In the genomic region with DNA sequence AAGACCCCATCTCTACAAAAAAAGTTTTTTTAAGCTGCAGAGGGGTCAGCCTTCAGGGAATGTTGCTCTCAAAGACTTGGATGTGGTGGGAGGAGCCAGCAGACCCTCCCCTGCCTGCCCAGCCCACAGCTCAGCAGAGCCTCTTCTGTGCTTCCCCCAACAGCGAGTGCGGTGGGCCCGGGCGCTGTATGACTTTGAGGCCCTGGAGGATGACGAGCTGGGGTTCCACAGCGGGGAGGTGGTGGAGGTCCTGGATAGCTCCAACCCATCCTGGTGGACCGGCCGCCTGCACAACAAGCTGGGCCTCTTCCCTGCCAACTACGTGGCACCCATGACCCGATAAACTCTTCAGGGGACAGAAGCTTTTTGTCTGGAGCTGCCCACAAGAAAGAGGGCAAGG, we compare ENCODE assay signal across 21 cellular contexts. TPM values are rescaled to one million over a fixed set of nuclear protein-coding genes. Genes with fewer than 3 reads are reported as not detected.
A peak's percentile ranks its signal among the peaks of the same experiment; 100 is the strongest.
DNase-seq lines count a peak whose midpoint lies in the region; ATAC-seq and TF ChIP-seq lines count a peak whose summit lies in the region.
"Had no signal": no experiment of that assay in that cellular context is flagged by ENCODE, and none has a peak within 500 bp of the region (broad histone marks: within the 10 kb centered on the region; RNA-seq: fewer than 3 reads in every experiment).

No MANE protein-coding gene starts in this region.

- no peaks in the 10 kb centered on the region for H3K27me3 ChIP-seq in CD4-positive, CD25-positive, alpha-beta regulatory T cell (ENCODE audit: control insufficient read depth, insufficient read depth, low read length)
- H3K27me3 ChIP-seq in effector memory CD4-positive, alpha-beta T cell (replicated peaks; ENCODE audit: control insufficient read depth, insufficient read depth, low read length, poor library complexity, severe bottlenecking), result no peaks in the 10 kb centered on the region

- H3K4me3 ChIP-seq in CD4-positive, CD25-positive, alpha-beta regulatory T cell (ENCODE audit: low read depth, low read length), result no peak overlapping the region
- H3K4me3 ChIP-seq in effector memory CD4-positive, alpha-beta T cell (ENCODE audit: insufficient read depth, low read depth, low read length, poor library complexity, severe bottlenecking), result no peak overlapping the region
- H3K4me3 ChIP-seq: A549; BLaER1 treated with 17β-estradiol and CSF1 and Interleukin-3, amounts not matched to agents 10 nM and 100 nM had no signal

- peaks cover 0 to 5% (median 2%) of the 10 kb centered on the region in 4 donors for H3K4me1 Mint-ChIP-seq in CD4-positive, CD25-positive, alpha-beta regulatory T cell
- peaks cover 12% of the 10 kb centered on the region for H3K4me1 Mint-ChIP-seq in stimulated activated effector memory CD8-positive, alpha-beta T cell treated with anti-CD3 and anti-CD28 coated beads, Interleukin-12 subunit alpha, Interleukin-12 subunit beta, amount 100 ng/mL, for 72 hours

- H3K27ac ChIP-seq in CD4-positive, CD25-positive, alpha-beta regulatory T cell (ENCODE audit: insufficient read depth, low read length, poor library complexity, severe bottlenecking), result peak overlapping the region; percentile 1
- H3K27ac ChIP-seq in effector memory CD4-positive, alpha-beta T cell (ENCODE audit: insufficient read depth, low read length, poor library complexity, severe bottlenecking), result peak overlapping the region; percentile 8
- H3K27ac ChIP-seq: A549; BLaER1 treated with 17β-estradiol and CSF1 and Interleukin-3, amounts not matched to agents 10 nM and 100 nM had no signal

- peaks cover 83% of the 10 kb centered on the region for H3K36me3 ChIP-seq in CD4-positive, CD25-positive, alpha-beta regulatory T cell (ENCODE audit: control insufficient read depth, insufficient read depth, low read length)
- H3K36me3 ChIP-seq in effector memory CD4-positive, alpha-beta T cell (ENCODE audit: control insufficient read depth, insufficient read depth, low read length), result peaks cover 83% of the 10 kb centered on the region
- H3K36me3 ChIP-seq: BE2C; BLaER1 treated with 17β-estradiol and CSF1 and Interleukin-3, amounts not matched to agents 10 nM and 100 nM had no signal

- no peak for ATAC-seq in CD4-positive, CD25-positive, alpha-beta regulatory T cell (ENCODE audit: low read depth in 2 of 2)
- no peak for ATAC-seq in stimulated activated effector memory CD8-positive, alpha-beta T cell treated with anti-CD3 and anti-CD28 coated beads, Interleukin-12 subunit alpha, Interleukin-12 subunit beta, amount 100 ng/mL, for 72 hours
- ATAC-seq in GM18907 (IDR thresholded peaks at IDR 0.05; ENCODE audit: unreplicated experiment), result no peak
- ATAC-seq: A549; CD8-positive, alpha-beta T cell; HCT116 had no signal

- no peak for DNase-seq in CD4-positive, CD25-positive, alpha-beta regulatory T cell
- DNase-seq in COLO829 (ENCODE audit: low spot score) (peak; percentile 49), GM13976 (ENCODE audit: low spot score) (no peak)
- DNase-seq in effector memory CD4-positive, alpha-beta T cell, result no peak
- no peak for DNase-seq in stimulated activated effector memory CD8-positive, alpha-beta T cell treated with anti-CD3 and anti-CD28 coated beads, Interleukin-12 subunit alpha, Interleukin-12 subunit beta, amount 100 ng/mL, for 72 hours (ENCODE audit: low spot score in 2 of 2)
- no peak for DNase-seq in activated T-cell treated with anti-CD3 and anti-CD28 coated beads, Interleukin-2, amount 50 U/mL, for 1 hour
- DNase-seq: 8988T; ACHN; AML-193; BE2C; CD8-positive, alpha-beta T cell; DMS 273 treated with DMSO at 0.1 percent for 48 hours; DMS79; EL; GF-D8; GOT3; H9 had no signal

- no peak for TF ChIP-seq CTCF in GM13976 (IDR thresholded peaks at IDR 0.05; ENCODE audit: borderline replicate concordance, control extremely low read depth, extremely low read depth, insufficient read depth, missing control alignments)

- in situ Hi-C loops in GM13976 (cut with MboI; ENCODE audit: low sequenced_read_pairs, unreplicated experiment), result no loop called here

- H3K27me3 Mint-ChIP-seq in CD4-positive, CD25-positive, alpha-beta regulatory T cell, result no peaks in the 10 kb centered on the region

- no peaks in the 10 kb centered on the region for H3K9me3 ChIP-seq in CD4-positive, CD25-positive, alpha-beta regulatory T cell (ENCODE audit: control insufficient read depth in 2 of 2, low read length in 2 of 2)
- no peaks in the 10 kb centered on the region for H3K9me3 ChIP-seq in effector memory CD4-positive, alpha-beta T cell (ENCODE audit: control insufficient read depth, low read length)
- H3K9me3 ChIP-seq: A549; BE2C; BLaER1 treated with 17β-estradiol and CSF1 and Interleukin-3, amounts not matched to agents 10 nM and 100 nM had no signal

- H3K4me1 ChIP-seq in CD4-positive, CD25-positive, alpha-beta regulatory T cell (ENCODE audit: control insufficient read depth, insufficient read depth, low read length, poor library complexity, severe bottlenecking), result no peaks in the 10 kb centered on the region
- no peaks in the 10 kb centered on the region for H3K4me1 ChIP-seq in effector memory CD4-positive, alpha-beta T cell (ENCODE audit: control insufficient read depth, insufficient read depth, low read length, poor library complexity, severe bottlenecking)
- H3K4me1 ChIP-seq: A549; BE2C; BLaER1 treated with 17β-estradiol and CSF1 and Interleukin-3, amounts not matched to agents 10 nM and 100 nM had no signal

- peaks cover 65% of the 10 kb centered on the region for H3K36me3 Mint-ChIP-seq in CD4-positive, CD25-positive, alpha-beta regulatory T cell
- H3K36me3 Mint-ChIP-seq in stimulated activated effector memory CD8-positive, alpha-beta T cell treated with anti-CD3 and anti-CD28 coated beads, Interleukin-12 subunit alpha, Interleukin-12 subunit beta, amount 100 ng/mL, for 72 hours, result peaks cover 84% of the 10 kb centered on the region

- peaks cover 0 to 1% (median 0%) of the 10 kb centered on the region in 7 donors for H3K9me3 Mint-ChIP-seq in CD4-positive, CD25-positive, alpha-beta regulatory T cell
- no peaks in the 10 kb centered on the region for H3K9me3 Mint-ChIP-seq in stimulated activated effector memory CD8-positive, alpha-beta T cell treated with anti-CD3 and anti-CD28 coated beads, Interleukin-12 subunit alpha, Interleukin-12 subunit beta, amount 100 ng/mL, for 72 hours
- H3K9me3 Mint-ChIP-seq: CD8-positive, alpha-beta T cell; H9 had no signal

- no peak overlapping the region for H3K27ac Mint-ChIP-seq in CD4-positive, CD25-positive, alpha-beta regulatory T cell
- H3K27ac Mint-ChIP-seq in stimulated activated effector memory CD8-positive, alpha-beta T cell treated with anti-CD3 and anti-CD28 coated beads, Interleukin-12 subunit alpha, Interleukin-12 subunit beta, amount 100 ng/mL, for 72 hours, result peak overlapping the region; percentile 88
- H3K27ac Mint-ChIP-seq: H9 had no signal

- no peak overlapping the region for H3K4me3 Mint-ChIP-seq in CD4-positive, CD25-positive, alpha-beta regulatory T cell
- no peak overlapping the region for H3K4me3 Mint-ChIP-seq in stimulated activated effector memory CD8-positive, alpha-beta T cell treated with anti-CD3 and anti-CD28 coated beads, Interleukin-12 subunit alpha, Interleukin-12 subunit beta, amount 100 ng/mL, for 72 hours
- H3K4me3 Mint-ChIP-seq: CD8-positive, alpha-beta T cell; H9 had no signal

RNA-seq across cellular contexts. Expression of gene TMA7B, which starts 10.5 kb away (rescaled TPM):
- 13.0 TPM for total RNA-seq in CD4-positive, CD25-positive, alpha-beta regulatory T cell
- 1 to 10 TPM in 3 of 4 donors, under 1 TPM in 1; 0.91 to 1.8 (median 1.5) TPM for polyA plus RNA-seq in CD4-positive, CD25-positive, alpha-beta regulatory T cell
- total RNA-seq: H9 had no signal
- polyA plus RNA-seq: A549 had no signal

RNA-seq across cellular contexts. Expression of gene FAM83F, which starts 24.0 kb away (rescaled TPM):
- 3.2 TPM for total RNA-seq in CD4-positive, CD25-positive, alpha-beta regulatory T cell
- under 1 TPM in 3 of 4 donors, not detected in 1; 0.01 to 0.05 (median 0.03) TPM for polyA plus RNA-seq in CD4-positive, CD25-positive, alpha-beta regulatory T cell
- polyA plus RNA-seq: A549 had no signal
